8 cellular contexts compared by ENCODE assay signal in the genomic region with DNA sequence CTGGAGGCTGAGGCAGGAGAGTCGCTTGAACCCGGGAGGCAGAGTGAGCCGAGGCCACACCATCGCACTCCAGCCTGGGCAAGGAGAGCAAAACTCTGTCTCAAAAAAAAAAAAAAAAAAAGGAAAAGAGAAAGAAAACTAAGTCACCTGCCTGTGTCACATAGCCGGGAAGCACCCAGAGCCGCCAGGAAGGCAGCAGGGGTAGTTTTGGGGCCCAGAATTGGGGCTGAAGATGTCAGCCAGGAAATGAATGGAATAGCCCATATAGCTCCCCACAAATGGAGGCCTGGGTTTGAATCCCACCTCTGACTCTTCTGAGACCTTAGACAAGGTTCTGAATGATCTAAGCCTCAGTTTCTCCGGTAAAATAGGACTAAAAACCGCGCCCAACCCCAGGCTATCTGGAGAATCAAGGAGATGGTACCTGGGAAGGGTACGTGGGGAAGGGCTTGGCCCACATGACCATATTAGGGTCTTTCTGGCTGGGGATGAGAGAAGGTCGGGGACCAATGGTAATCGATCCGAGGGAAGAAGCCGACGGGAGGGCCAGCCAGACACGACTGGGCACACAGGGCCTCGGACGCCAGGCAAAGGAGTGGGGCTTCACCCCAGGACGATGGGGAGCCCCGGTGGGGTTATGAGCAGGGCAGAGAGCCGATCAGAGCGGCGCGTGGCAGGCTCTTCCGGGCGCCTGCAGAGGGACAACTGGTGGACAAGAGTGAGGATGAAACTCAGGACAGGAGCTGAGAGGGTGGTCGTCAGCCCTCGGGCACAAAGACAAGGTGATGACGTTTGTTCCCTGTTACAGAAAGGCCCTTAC. TPM values are rescaled to one million over a fixed set of nuclear protein-coding genes. Genes with fewer than 3 reads are reported as not detected.
DNase-seq lines count a peak whose midpoint lies in the region; ATAC-seq, FAIRE-seq and TF ChIP-seq lines count a peak whose summit lies in the region.

No MANE protein-coding gene starts in this region.

- no peak for FAIRE-seq in GM12891 (lab: Jason Lieb, UNC)

- H3K9me3 Mint-ChIP-seq in activated CD8-positive, alpha-beta memory T cell treated with anti-CD3 and anti-CD28 coated beads, Interleukin-2, amount 10 ng/mL, durations not matched to agents 7 days and 5 days (ENCODE audit: low read depth), result no peaks in the 10 kb centered on the region

- H3K36me3 Mint-ChIP-seq in activated CD8-positive, alpha-beta memory T cell treated with anti-CD3 and anti-CD28 coated beads, Interleukin-2, amount 10 ng/mL, durations not matched to agents 7 days and 5 days, result no peaks in the 10 kb centered on the region

- peaks cover 36% of the 10 kb centered on the region for H3K4me1 Mint-ChIP-seq in activated CD8-positive, alpha-beta memory T cell treated with anti-CD3 and anti-CD28 coated beads, Interleukin-2, amount 10 ng/mL, durations not matched to agents 7 days and 5 days

- intact Hi-C loops in esophagus muscularis mucosa (cut with DNase I), result loop anchor here (10.0 kb wide), 1 partner anchor 118 kb away; no protein-coding TSS in a partner anchor

- H3K9me3 ChIP-seq in SJCRH30 (replicated peaks) (no peaks in the 10 kb centered on the region), esophagus muscularis mucosa (no peaks in the 10 kb centered on the region), neutrophil (no peaks in the 10 kb centered on the region)

- CTCF ChIA-PET in activated CD8-positive, alpha-beta memory T cell treated with anti-CD3 and anti-CD28 coated beads, Interleukin-2, amount 10 ng/mL, durations not matched to agents 7 days and 5 days (lab: Charles Lee), result interaction anchor here (0.7 to 6.4 kb wide), 5 partner anchors 14 to 1118 kb away, joined by 4 to 91 read pairs (median 4); a partner anchor contains a TSS

- TF ChIP-seq POLR2A in esophagus muscularis mucosa (IDR thresholded peaks at IDR 0.05; ENCODE audit: low read depth), result no peak
- TF ChIP-seq POLR2A in GM12891 (IDR thresholded peaks at IDR 0.05; ENCODE audit: low read depth, low read length), result no peak

- H3K27ac Mint-ChIP-seq in activated CD8-positive, alpha-beta memory T cell treated with anti-CD3 and anti-CD28 coated beads, Interleukin-2, amount 10 ng/mL, durations not matched to agents 7 days and 5 days, result peak overlapping the region; percentile 85

- H3K27me3 ChIP-seq in SJCRH30, result peaks cover 30% of the 10 kb centered on the region
- H3K27me3 ChIP-seq in esophagus muscularis mucosa, result peaks cover 5 to 41% (median 23%) of the 10 kb centered on the region in 4 donors
- H3K27me3 ChIP-seq in neutrophil, result peaks cover 43% of the 10 kb centered on the region

- H3K27ac ChIP-seq in SJCRH30 (no peak overlapping the region), esophagus muscularis mucosa (replicated peaks in 1 of 4) (peak overlapping the region; percentile 58 to 76 (median 68)), neutrophil (peak overlapping the region; percentile 67)

- H3K36me3 ChIP-seq in SJCRH30 (no peaks in the 10 kb centered on the region), esophagus muscularis mucosa (peaks cover 0 to 16% (median 16%) of the 10 kb centered on the region in 4 donors), neutrophil (peaks cover 26% of the 10 kb centered on the region)

- H3K4me3 ChIP-seq in SJCRH30, result peak overlapping the region; percentile 61
- peak overlapping the region; percentile 85 to 93 (median 90) for H3K4me3 ChIP-seq in esophagus muscularis mucosa
- peak overlapping the region; percentile 65 to 84 for H3K4me3 ChIP-seq in neutrophil (ENCODE audit: low read depth in 1 of 2, low read length in 1 of 2)

- TF ChIP-seq EP300 in esophagus muscularis mucosa (IDR thresholded peaks at IDR 0.05), result no peak

- no peak for DNase-seq in activated CD8-positive, alpha-beta memory T cell treated with anti-CD3 and anti-CD28 coated beads, Interleukin-2, amount 10 ng/mL, durations not matched to agents 7 days and 5 days
- DNase-seq in activated CD8-positive, alpha-beta memory T cell treated with anti-CD3 and anti-CD28 coated beads for 24 hours, result no peak
- DNase-seq in SJCRH30 (no peak), esophagus muscularis mucosa (ENCODE audit: extremely low spot score) (no peak), GM12891 (ENCODE audit: insufficient read length, low spot score) (no peak), cerebellar nuclear complex (lab: John Stamatoyannopoulos, UW) (no peak)

- peak; percentile 61 for ATAC-seq in activated CD8-positive, alpha-beta memory T cell treated with anti-CD3 and anti-CD28 coated beads, Interleukin-2, amount 10 ng/mL, durations not matched to agents 7 days and 5 days
- peak; percentile 20 for ATAC-seq in HG02870 (IDR thresholded peaks at IDR 0.05; ENCODE audit: unreplicated experiment)

- peak overlapping the region; percentile 77 for H3K4me3 Mint-ChIP-seq in activated CD8-positive, alpha-beta memory T cell treated with anti-CD3 and anti-CD28 coated beads, Interleukin-2, amount 10 ng/mL, durations not matched to agents 7 days and 5 days

- TF ChIP-seq CTCF in esophagus muscularis mucosa (IDR thresholded peaks at IDR 0.05) (peak in 1 of 3 experiments; percentile 30), neutrophil (IDR thresholded peaks at IDR 0.05) (no peak)

- H3K27me3 Mint-ChIP-seq in activated CD8-positive, alpha-beta memory T cell treated with anti-CD3 and anti-CD28 coated beads, Interleukin-2, amount 10 ng/mL, durations not matched to agents 7 days and 5 days, result peaks cover 32% of the 10 kb centered on the region

- H3K4me1 ChIP-seq in SJCRH30 (peaks cover 16% of the 10 kb centered on the region), esophagus muscularis mucosa (peaks cover 39 to 76% (median 70%) of the 10 kb centered on the region in 4 donors), neutrophil (ENCODE audit: control insufficient read depth in 1 of 2, insufficient read depth in 1 of 2, low read depth in 1 of 2, low read length in 1 of 2) (peaks cover 35 to 41% of the 10 kb centered on the region in 2 experiments)

- whole genome bisulfite sequencing in esophagus muscularis mucosa, result 27% methylated on average over 20 of the region's 29 CpGs

TF ChIP-seq in GM12891, 5 proteins besides CTCF, POLR2A, EP300 and RAD21:
- TF ChIP-seq TAF1 (IDR thresholded peaks at IDR 0.05; ENCODE audit: low read depth, low read length) (no peak), SPI1 (IDR thresholded peaks at IDR 0.05; ENCODE audit: low read depth, low read length) (no peak), POU2F2 (IDR thresholded peaks at IDR 0.05; ENCODE audit: low read depth, low read length) (no peak), PAX5 (IDR thresholded peaks at IDR 0.05; ENCODE audit: insufficient read depth, low read length, severe bottlenecking) (no peak), POLR2AphosphoS5 (IDR thresholded peaks at IDR 0.05; ENCODE audit: low read depth, low read length) (no peak)

RNA-seq across cellular contexts. Expression of a gene that starts 14.4 kb away (rescaled TPM):
- 100 to 1,000 TPM in 1 of 2 experiments, 10 to 100 TPM in 1; 83.8 to 101 TPM for total RNA-seq in activated CD8-positive, alpha-beta memory T cell treated with anti-CD3 and anti-CD28 coated beads, Interleukin-2, amount 10 ng/mL, durations not matched to agents 7 days and 5 days
- total RNA-seq in SJCRH30 (2014; rRNA removed; shearing (Covaris generic)), result 106 and 111 TPM in 2 replicates
- total RNA-seq in esophagus muscularis mucosa, result 10 to 100 TPM; 51.2 to 97.4 (median 74.3) TPM
- polyA plus RNA-seq in GM12891 (2012; ENCODE audit: low read depth, missing spikeins), result 79.4 TPM

RNA-seq across cellular contexts. Expression of a gene that starts 19.7 kb away (rescaled TPM):
- under 1 TPM in 1 of 2 experiments, not detected in 1; 0.21 TPM for total RNA-seq in activated CD8-positive, alpha-beta memory T cell treated with anti-CD3 and anti-CD28 coated beads, Interleukin-2, amount 10 ng/mL, durations not matched to agents 7 days and 5 days
- total RNA-seq in SJCRH30 (2014; rRNA removed; shearing (Covaris generic)), result not detected in 2 replicates
- total RNA-seq in esophagus muscularis mucosa, result under 1 TPM in 2 of 4 donors, not detected in 2; 0.17 to 0.23 TPM
- polyA plus RNA-seq in GM12891 (2012; ENCODE audit: low read depth, missing spikeins), result 2.6 TPM
